ENCODE assay signal across 1 cellular context in the genomic region with DNA sequence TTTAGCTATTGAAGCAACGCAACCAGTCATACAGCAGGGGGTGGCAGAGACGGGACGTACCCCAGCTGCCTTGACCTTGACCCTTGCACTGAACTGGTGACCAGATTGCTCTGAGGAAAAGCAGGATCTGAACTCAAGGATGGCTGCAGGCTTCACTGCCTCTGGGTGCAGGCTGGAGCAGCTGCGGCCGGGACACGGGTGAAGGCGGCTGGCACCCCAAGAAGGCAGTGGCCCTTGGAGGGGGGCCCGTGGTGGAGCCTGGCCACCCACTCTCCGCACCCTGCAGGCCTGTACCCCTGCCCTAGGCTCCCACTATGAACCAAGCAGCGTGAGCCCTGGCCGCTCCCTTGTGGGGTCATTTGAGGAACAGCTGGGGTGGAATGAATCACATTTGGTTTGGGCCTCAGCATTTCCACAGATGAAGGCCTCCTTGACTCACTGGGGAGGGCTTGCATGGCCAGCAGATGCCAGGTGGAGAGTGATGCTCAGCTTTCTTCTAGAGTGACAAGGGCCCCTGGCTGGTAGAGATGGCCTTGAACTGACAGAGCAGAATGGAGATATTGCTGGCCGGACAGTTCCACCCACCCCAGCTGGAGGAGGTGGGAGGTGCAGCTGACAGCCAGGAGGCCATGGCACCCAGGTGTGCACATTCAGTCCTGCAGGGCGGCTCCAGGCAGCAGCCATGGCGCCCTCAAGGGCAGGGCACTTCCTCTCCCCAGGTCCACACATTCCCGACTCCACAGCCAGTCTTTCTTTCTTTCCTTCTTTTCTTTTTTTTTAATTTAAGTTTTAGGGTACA.
A peak's percentile ranks its signal among the peaks of the same experiment; 100 is the strongest.
TF ChIP-seq lines count a peak whose summit lies in the region.

No MANE protein-coding gene starts in this region.

TF ChIP-seq in WTC11, 78 proteins besides CTCF, POLR2A, EP300 and RAD21:
- TF ChIP-seq, protein P1, sequence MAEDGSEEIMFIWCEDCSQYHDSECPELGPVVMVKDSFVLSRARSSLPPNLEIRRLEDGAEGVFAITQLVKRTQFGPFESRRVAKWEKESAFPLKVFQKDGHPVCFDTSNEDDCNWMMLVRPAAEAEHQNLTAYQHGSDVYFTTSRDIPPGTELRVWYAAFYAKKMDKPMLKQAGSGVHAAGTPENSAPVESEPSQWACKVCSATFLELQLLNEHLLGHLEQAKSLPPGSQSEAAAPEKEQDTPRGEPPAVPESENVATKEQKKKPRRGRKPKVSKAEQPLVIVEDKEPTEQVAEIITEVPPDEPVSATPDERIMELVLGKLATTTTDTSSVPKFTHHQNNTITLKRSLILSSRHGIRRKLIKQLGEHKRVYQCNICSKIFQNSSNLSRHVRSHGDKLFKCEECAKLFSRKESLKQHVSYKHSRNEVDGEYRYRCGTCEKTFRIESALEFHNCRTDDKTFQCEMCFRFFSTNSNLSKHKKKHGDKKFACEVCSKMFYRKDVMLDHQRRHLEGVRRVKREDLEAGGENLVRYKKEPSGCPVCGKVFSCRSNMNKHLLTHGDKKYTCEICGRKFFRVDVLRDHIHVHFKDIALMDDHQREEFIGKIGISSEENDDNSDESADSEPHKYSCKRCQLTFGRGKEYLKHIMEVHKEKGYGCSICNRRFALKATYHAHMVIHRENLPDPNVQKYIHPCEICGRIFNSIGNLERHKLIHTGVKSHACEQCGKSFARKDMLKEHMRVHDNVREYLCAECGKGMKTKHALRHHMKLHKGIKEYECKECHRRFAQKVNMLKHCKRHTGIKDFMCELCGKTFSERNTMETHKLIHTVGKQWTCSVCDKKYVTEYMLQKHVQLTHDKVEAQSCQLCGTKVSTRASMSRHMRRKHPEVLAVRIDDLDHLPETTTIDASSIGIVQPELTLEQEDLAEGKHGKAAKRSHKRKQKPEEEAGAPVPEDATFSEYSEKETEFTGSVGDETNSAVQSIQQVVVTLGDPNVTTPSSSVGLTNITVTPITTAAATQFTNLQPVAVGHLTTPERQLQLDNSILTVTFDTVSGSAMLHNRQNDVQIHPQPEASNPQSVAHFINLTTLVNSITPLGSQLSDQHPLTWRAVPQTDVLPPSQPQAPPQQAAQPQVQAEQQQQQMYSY (CRISPR knock-in tag; IDR thresholded peaks at IDR 0.05) = peak; percentile 46; the same call in 1 of the 2 replicates
- TF ChIP-seq PRRX2 (CRISPR knock-in tag; IDR thresholded peaks at IDR 0.05) = no peak
